Comparison of ENCODE assay signal across 1 cellular context in the genomic region with DNA sequence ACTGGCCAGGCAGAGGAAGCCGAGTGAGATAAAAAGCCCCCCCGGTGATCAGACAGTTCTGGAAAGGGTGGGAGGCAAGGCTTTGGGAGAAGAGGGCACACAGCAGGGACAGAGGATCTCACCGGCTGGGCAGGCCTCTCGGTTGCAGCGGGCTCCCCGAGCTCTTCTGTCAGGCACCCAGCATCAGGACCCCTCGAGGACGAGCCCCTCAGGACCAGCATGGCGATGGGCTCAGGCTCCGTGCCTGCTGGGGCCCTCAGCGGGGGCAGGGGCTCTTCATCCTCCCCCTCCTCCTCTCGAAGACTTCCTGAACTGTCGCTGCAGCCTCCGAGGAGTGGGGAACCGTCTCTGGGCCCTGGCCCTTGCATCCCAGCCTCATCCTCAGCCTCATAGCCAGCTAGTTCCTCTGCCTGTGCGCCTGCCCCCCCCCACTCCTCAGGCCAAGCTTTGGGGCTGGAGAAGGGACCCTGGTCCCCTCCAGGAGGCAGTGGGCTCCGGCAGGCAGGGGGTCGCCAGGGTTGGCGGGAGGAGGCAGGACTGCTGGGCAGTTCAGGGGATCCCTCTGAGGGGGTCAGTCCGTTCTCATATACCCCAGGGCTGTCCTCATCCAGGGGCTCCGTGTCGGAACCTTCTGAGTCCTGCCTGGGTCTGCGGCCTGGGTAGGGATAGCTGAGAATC.
A peak's percentile ranks its signal among the peaks of the same experiment; 100 is the strongest.
TF ChIP-seq lines count a peak whose summit lies in the region.

No MANE protein-coding gene starts in this region.

TF ChIP-seq in HepG2, 621 proteins besides CTCF, POLR2A, EP300 and RAD21 (continued from another document and continues in another):
- no peak for TF ChIP-seq PRDM15 (CRISPR knock-in tag; IDR thresholded peaks at IDR 0.05)
- TF ChIP-seq ZNF672 (CRISPR knock-in tag; IDR thresholded peaks at IDR 0.05): no peak
- TF ChIP-seq PITX1 (CRISPR knock-in tag; IDR thresholded peaks at IDR 0.05): peak; percentile 11; the same call in 1 of the 2 replicates
- no peak for TF ChIP-seq TEAD3 (CRISPR knock-in tag; optimal IDR thresholded peaks at IDR 0.05; ENCODE audit: borderline replicate concordance)
- no peak for TF ChIP-seq RCOR2 (CRISPR knock-in tag; IDR thresholded peaks at IDR 0.05)
- TF ChIP-seq PRDM10 (CRISPR knock-in tag; IDR thresholded peaks at IDR 0.05; ENCODE audit: low read depth): no peak
- no peak for TF ChIP-seq ARNT (IDR thresholded peaks at IDR 0.05)
- TF ChIP-seq, protein P1, sequence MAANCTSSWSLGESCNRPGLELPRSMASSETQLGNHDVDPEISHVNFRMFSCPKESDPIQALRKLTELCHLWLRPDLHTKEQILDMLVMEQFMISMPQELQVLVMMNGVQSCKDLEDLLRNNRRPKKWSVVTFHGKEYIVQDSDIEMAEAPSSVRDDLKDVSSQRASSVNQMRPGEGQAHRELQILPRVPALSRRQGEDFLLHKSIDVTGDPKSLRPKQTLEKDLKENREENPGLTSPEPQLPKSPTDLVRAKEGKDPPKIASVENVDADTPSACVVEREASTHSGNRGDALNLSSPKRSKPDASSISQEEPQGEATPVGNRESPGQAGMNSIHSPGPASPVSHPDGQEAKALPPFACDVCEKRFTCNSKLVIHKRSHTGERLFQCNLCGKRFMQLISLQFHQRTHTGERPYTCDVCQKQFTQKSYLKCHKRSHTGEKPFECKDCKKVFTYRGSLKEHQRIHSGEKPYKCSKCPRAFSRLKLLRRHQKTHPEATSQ (CRISPR knock-in tag; IDR thresholded peaks at IDR 0.05; ENCODE audit: borderline replicate concordance): no peak
- no peak for TF ChIP-seq FOXK1 (CRISPR knock-in tag; IDR thresholded peaks at IDR 0.05; ENCODE audit: borderline replicate concordance, low read depth)
- no peak for TF ChIP-seq SMAD9 (CRISPR knock-in tag; IDR thresholded peaks at IDR 0.05)
- TF ChIP-seq, protein P2, sequence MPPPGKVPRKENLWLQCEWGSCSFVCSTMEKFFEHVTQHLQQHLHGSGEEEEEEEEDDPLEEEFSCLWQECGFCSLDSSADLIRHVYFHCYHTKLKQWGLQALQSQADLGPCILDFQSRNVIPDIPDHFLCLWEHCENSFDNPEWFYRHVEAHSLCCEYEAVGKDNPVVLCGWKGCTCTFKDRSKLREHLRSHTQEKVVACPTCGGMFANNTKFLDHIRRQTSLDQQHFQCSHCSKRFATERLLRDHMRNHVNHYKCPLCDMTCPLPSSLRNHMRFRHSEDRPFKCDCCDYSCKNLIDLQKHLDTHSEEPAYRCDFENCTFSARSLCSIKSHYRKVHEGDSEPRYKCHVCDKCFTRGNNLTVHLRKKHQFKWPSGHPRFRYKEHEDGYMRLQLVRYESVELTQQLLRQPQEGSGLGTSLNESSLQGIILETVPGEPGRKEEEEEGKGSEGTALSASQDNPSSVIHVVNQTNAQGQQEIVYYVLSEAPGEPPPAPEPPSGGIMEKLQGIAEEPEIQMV (CRISPR knock-in tag; IDR thresholded peaks at IDR 0.05; ENCODE audit: low read depth): no peak
- TF ChIP-seq ZNF790 (CRISPR knock-in tag; IDR thresholded peaks at IDR 0.05; ENCODE audit: borderline replicate concordance): no peak
- TF ChIP-seq RERE (CRISPR knock-in tag; IDR thresholded peaks at IDR 0.05; ENCODE audit: low read depth): no peak
- no peak for TF ChIP-seq ZNF652 (CRISPR knock-in tag; IDR thresholded peaks at IDR 0.05; ENCODE audit: borderline replicate concordance, low read depth)
- no peak for TF ChIP-seq KMT2A (CRISPR knock-in tag; IDR thresholded peaks at IDR 0.05)
- TF ChIP-seq, protein P3, sequence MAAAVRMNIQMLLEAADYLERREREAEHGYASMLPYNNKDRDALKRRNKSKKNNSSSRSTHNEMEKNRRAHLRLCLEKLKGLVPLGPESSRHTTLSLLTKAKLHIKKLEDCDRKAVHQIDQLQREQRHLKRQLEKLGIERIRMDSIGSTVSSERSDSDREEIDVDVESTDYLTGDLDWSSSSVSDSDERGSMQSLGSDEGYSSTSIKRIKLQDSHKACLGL (CRISPR knock-in tag; IDR thresholded peaks at IDR 0.05): peak; percentile 48; the same call in 1 of the 2 replicates
- no peak for TF ChIP-seq HOXA9 (CRISPR knock-in tag; IDR thresholded peaks at IDR 0.05; ENCODE audit: borderline replicate concordance)
- TF ChIP-seq, protein P4, sequence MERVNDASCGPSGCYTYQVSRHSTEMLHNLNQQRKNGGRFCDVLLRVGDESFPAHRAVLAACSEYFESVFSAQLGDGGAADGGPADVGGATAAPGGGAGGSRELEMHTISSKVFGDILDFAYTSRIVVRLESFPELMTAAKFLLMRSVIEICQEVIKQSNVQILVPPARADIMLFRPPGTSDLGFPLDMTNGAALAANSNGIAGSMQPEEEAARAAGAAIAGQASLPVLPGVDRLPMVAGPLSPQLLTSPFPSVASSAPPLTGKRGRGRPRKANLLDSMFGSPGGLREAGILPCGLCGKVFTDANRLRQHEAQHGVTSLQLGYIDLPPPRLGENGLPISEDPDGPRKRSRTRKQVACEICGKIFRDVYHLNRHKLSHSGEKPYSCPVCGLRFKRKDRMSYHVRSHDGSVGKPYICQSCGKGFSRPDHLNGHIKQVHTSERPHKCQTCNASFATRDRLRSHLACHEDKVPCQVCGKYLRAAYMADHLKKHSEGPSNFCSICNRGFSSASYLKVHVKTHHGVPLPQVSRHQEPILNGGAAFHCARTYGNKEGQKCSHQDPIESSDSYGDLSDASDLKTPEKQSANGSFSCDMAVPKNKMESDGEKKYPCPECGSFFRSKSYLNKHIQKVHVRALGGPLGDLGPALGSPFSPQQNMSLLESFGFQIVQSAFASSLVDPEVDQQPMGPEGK (CRISPR knock-in tag; IDR thresholded peaks at IDR 0.05): no peak
- no peak for TF ChIP-seq GZF1 (CRISPR knock-in tag; IDR thresholded peaks at IDR 0.05)
- TF ChIP-seq TEAD2 (CRISPR knock-in tag; IDR thresholded peaks at IDR 0.05): no peak
- no peak for TF ChIP-seq NFE2 (CRISPR knock-in tag; IDR thresholded peaks at IDR 0.05)
- TF ChIP-seq MYNN (CRISPR knock-in tag; IDR thresholded peaks at IDR 0.05; ENCODE audit: low read depth): no peak
- no peak for TF ChIP-seq HMGXB3 (CRISPR knock-in tag; IDR thresholded peaks at IDR 0.05; ENCODE audit: borderline replicate concordance)
- TF ChIP-seq LCORL (IDR thresholded peaks at IDR 0.05): no peak
- no peak for TF ChIP-seq LCORL (CRISPR knock-in tag; IDR thresholded peaks at IDR 0.05)
- TF ChIP-seq CEBPB (IDR thresholded peaks at IDR 0.05; ENCODE audit: borderline replicate concordance, low read depth, low read length): no peak
